ENCODE assay signal across 11 cellular contexts in the genomic region with DNA sequence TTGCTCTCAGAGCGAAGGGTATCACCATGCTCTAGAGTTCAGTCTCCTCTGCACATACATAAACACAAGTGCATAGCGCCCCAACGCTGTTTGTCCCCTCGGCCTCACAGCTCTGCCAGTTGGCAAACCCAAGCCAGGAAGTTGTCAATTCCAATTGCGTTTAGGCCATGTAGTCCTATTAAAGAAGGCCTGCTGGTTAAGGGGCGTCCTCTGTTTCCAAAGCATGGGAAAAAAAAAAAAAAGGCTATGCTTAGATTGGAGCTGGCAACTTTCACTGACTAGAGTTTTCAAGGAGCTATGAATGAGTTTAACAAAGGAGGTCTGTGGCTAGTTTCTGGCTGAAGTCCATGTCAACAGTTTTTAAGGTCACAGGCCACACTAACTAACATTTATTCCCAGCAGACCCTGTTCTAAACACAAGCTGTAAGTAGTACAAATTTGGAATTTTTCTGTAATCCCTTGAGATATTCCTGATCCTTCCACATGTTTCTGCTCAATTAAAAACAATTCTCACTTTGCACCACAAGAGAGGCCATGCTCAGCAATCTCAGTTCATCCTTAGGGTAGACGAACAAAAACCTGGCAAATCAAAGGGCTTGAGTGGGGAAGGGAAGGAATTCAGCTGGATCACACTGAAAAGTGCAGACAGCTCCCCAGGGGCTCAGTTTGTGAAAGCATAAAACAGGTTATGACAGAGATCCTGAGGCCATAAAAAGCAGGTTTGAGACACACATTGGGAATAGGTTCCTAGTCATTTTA.
A peak's percentile ranks its signal among the peaks of the same experiment; 100 is the strongest.
DNase-seq lines count a peak whose midpoint lies in the region; ATAC-seq, FAIRE-seq and TF ChIP-seq lines count a peak whose summit lies in the region.
"Had no signal": no experiment of that assay in that cellular context is flagged by ENCODE, and none has a peak within 500 bp of the region (broad histone marks: within the 10 kb centered on the region; RNA-seq: fewer than 3 reads in every experiment).

No MANE protein-coding gene starts in this region.

- no peaks in the 10 kb centered on the region for H3K36me3 Mint-ChIP-seq in stimulated activated effector memory CD8-positive, alpha-beta T cell treated with anti-CD3 and anti-CD28 coated beads, Interleukin-12 subunit alpha, Interleukin-12 subunit beta, amount 100 ng/mL, for 72 hours
- H3K36me3 Mint-ChIP-seq in glutamatergic neuron (ENCODE audit: unreplicated experiment), result no peaks in the 10 kb centered on the region

- H3K27me3 Mint-ChIP-seq in glutamatergic neuron (ENCODE audit: unreplicated experiment), result peaks cover 2% of the 10 kb centered on the region

- H3K79me2 ChIP-seq in endothelial cell of umbilical vein (ENCODE audit: control insufficient read depth, insufficient read depth, low read length), result no peaks in the 10 kb centered on the region

- H3K4me1 ChIP-seq in endothelial cell of umbilical vein (ENCODE audit: control insufficient read depth, extremely low read depth, insufficient read depth, low read length), result no peaks in the 10 kb centered on the region
- H3K4me1 ChIP-seq in lung (ENCODE audit: control insufficient read depth in 2 of 2, insufficient read depth in 2 of 2, low read length in 2 of 2), result peaks cover 2 to 9% of the 10 kb centered on the region in 2 donors
- peaks cover 3 to 41% (median 32%) of the 10 kb centered on the region in 5 donors for H3K4me1 ChIP-seq in subcutaneous abdominal adipose tissue (ENCODE audit: control insufficient read depth in 5 of 5, insufficient read depth in 5 of 5, low read length in 5 of 5)
- peaks cover 22% of the 10 kb centered on the region for H3K4me1 ChIP-seq in vagina

- H3K27ac ChIP-seq in endothelial cell of umbilical vein (ENCODE audit: insufficient read depth, low read depth, low read length) (no peak overlapping the region), lung (ENCODE audit: low read depth in 1 of 2, low read length in 1 of 2) (no peak overlapping the region), subcutaneous abdominal adipose tissue (ENCODE audit: low read depth, low read length) (peak overlapping the region; percentile 42), vagina (no peak overlapping the region)

- no peak overlapping the region for H3K4me3 ChIP-seq in endothelial cell of umbilical vein (replicated peaks in 1 of 3; ENCODE audit: insufficient read depth in 1 of 3, low read depth in 1 of 3, low read length in 3 of 3)
- no peak overlapping the region for H3K4me3 ChIP-seq in lung
- H3K4me3 ChIP-seq in subcutaneous abdominal adipose tissue (ENCODE audit: low read depth in 1 of 5, low read length in 5 of 5), result peak overlapping the region; percentile 3 to 51 (median 23)
- H3K4me3 ChIP-seq in vagina, result no peak overlapping the region

- no peaks in the 10 kb centered on the region for H3K27me3 ChIP-seq in endothelial cell of umbilical vein (ENCODE audit: control insufficient read depth in 2 of 2, insufficient read depth in 2 of 2, low read length in 2 of 2)
- no peaks in the 10 kb centered on the region for H3K27me3 ChIP-seq in lung (ENCODE audit: control insufficient read depth, insufficient read depth)
- no peaks in the 10 kb centered on the region for H3K27me3 ChIP-seq in subcutaneous abdominal adipose tissue (ENCODE audit: control insufficient read depth in 5 of 5, insufficient read depth in 4 of 5, low read length in 5 of 5)
- no peaks in the 10 kb centered on the region for H3K27me3 ChIP-seq in vagina

- DNase-seq in NCI-H446 treated with DMSO at 0.1 percent for 48 hours (lab: John Stamatoyannopoulos, UW), result peak; percentile 44
- DNase-seq in endothelial cell of umbilical vein (ENCODE audit: low read depth, low spot score), result peak; percentile 70
- DNase-seq in lung (ENCODE audit: low spot score), result no peak
- no peak for DNase-seq in stimulated activated effector memory CD8-positive, alpha-beta T cell treated with anti-CD3 and anti-CD28 coated beads, Interleukin-12 subunit alpha, Interleukin-12 subunit beta, amount 100 ng/mL, for 72 hours (ENCODE audit: low spot score in 2 of 2)
- DNase-seq in glutamatergic neuron, result no peak
- DNase-seq in vagina (ENCODE audit: extremely low spot score in 2 of 2), result no peak
- DNase-seq: activated T-cell treated with anti-CD3 and anti-CD28 coated beads for 4 hours, SW 1271 had no signal

- BruUV-seq in endothelial cell of umbilical vein (replicated peaks; lab: Mats Ljungman, UMichigan), result no TSS peak

- no peaks in the 10 kb centered on the region for H3K9me1 ChIP-seq in endothelial cell of umbilical vein (replicated peaks; ENCODE audit: control insufficient read depth, extremely low read depth, insufficient read depth, low read length)

- H3K9ac ChIP-seq in endothelial cell of umbilical vein (replicated peaks; ENCODE audit: extremely low read depth, insufficient read depth, low read length) (no peak overlapping the region), subcutaneous abdominal adipose tissue (ENCODE audit: low read length in 5 of 5) (peak overlapping the region in 1 of 5 donors; percentile 12)

- H4K20me1 ChIP-seq in endothelial cell of umbilical vein (replicated peaks; ENCODE audit: control insufficient read depth, extremely low read depth, insufficient read depth, low read length), result no peaks in the 10 kb centered on the region

- H3K9me3 ChIP-seq in endothelial cell of umbilical vein (replicated peaks; ENCODE audit: control insufficient read depth, insufficient read depth, low read length), result no peaks in the 10 kb centered on the region
- H3K9me3 ChIP-seq in lung (ENCODE audit: control insufficient read depth in 2 of 2, insufficient read depth in 1 of 2, low read length in 1 of 2), result no peaks in the 10 kb centered on the region
- no peaks in the 10 kb centered on the region for H3K9me3 ChIP-seq in subcutaneous abdominal adipose tissue (ENCODE audit: control insufficient read depth in 5 of 5, low read length in 5 of 5)
- no peaks in the 10 kb centered on the region for H3K9me3 ChIP-seq in vagina

- TF ChIP-seq POLR2A in endothelial cell of umbilical vein (IDR thresholded peaks at IDR 0.05; ENCODE audit: low read depth, low read length) (no peak), vagina (IDR thresholded peaks at IDR 0.05) (no peak)

- ATAC-seq in lung (ENCODE audit: insufficient read depth, low FRiP score) (peak; percentile 19), GM19023 (IDR thresholded peaks at IDR 0.05; ENCODE audit: unreplicated experiment) (no peak)
- ATAC-seq in stimulated activated effector memory CD8-positive, alpha-beta T cell treated with anti-CD3 and anti-CD28 coated beads, Interleukin-12 subunit alpha, Interleukin-12 subunit beta, amount 100 ng/mL, for 72 hours, result no peak

- dilution Hi-C loops in endothelial cell of umbilical vein (cut with MboI; ENCODE audit: extremely low pct_ligation_motif_present, low sequenced_read_pairs), result no loop called here

- H3K36me3 ChIP-seq in endothelial cell of umbilical vein (ENCODE audit: control insufficient read depth in 2 of 2, extremely low read depth in 1 of 2, insufficient read depth in 2 of 2, low read length in 2 of 2) (no peaks in the 10 kb centered on the region), lung (ENCODE audit: control insufficient read depth in 2 of 2, insufficient read depth in 2 of 2, low read length in 2 of 2) (no peaks in the 10 kb centered on the region), subcutaneous abdominal adipose tissue (ENCODE audit: control insufficient read depth in 5 of 5, insufficient read depth in 5 of 5, low read length in 5 of 5) (no peaks in the 10 kb centered on the region), vagina (no peaks in the 10 kb centered on the region)

- POLR2A ChIA-PET in endothelial cell of umbilical vein (lab: Charles Lee), result no interaction called here

- CTCF ChIA-PET in endothelial cell of umbilical vein (lab: Charles Lee), result interaction anchor here (1.0 to 1.2 kb wide), 2 partner anchors 8 to 15 kb away, joined by 4 read pairs; no protein-coding TSS in a partner anchor

- H3K27ac Mint-ChIP-seq in stimulated activated effector memory CD8-positive, alpha-beta T cell treated with anti-CD3 and anti-CD28 coated beads, Interleukin-12 subunit alpha, Interleukin-12 subunit beta, amount 100 ng/mL, for 72 hours, result no peak overlapping the region
- no peak overlapping the region for H3K27ac Mint-ChIP-seq in glutamatergic neuron (ENCODE audit: unreplicated experiment)

- WGBS in lung, 2 donors, result 51 to 76% methylated on average over 7 of the region's 7 CpGs

- no peak overlapping the region for H3K4me2 ChIP-seq in endothelial cell of umbilical vein (ENCODE audit: insufficient read depth, low read length)

- intact Hi-C loops in endothelial cell of umbilical vein (cut with micrococcal nuclease) (no loop called here), vagina (cut with DNase I) (no loop called here)

- H3K9me3 Mint-ChIP-seq in stimulated activated effector memory CD8-positive, alpha-beta T cell treated with anti-CD3 and anti-CD28 coated beads, Interleukin-12 subunit alpha, Interleukin-12 subunit beta, amount 100 ng/mL, for 72 hours, result no peaks in the 10 kb centered on the region
- H3K9me3 Mint-ChIP-seq in glutamatergic neuron (ENCODE audit: unreplicated experiment), result no peaks in the 10 kb centered on the region

- H3K4me1 Mint-ChIP-seq in stimulated activated effector memory CD8-positive, alpha-beta T cell treated with anti-CD3 and anti-CD28 coated beads, Interleukin-12 subunit alpha, Interleukin-12 subunit beta, amount 100 ng/mL, for 72 hours, result no peaks in the 10 kb centered on the region
- peaks cover 11% of the 10 kb centered on the region for H3K4me1 Mint-ChIP-seq in glutamatergic neuron (ENCODE audit: low read depth, unreplicated experiment)

- no peak overlapping the region for H3K4me3 Mint-ChIP-seq in stimulated activated effector memory CD8-positive, alpha-beta T cell treated with anti-CD3 and anti-CD28 coated beads, Interleukin-12 subunit alpha, Interleukin-12 subunit beta, amount 100 ng/mL, for 72 hours
- H3K4me3 Mint-ChIP-seq in glutamatergic neuron (ENCODE audit: unreplicated experiment), result no peak overlapping the region

- no peak overlapping the region for H2AFZ ChIP-seq in endothelial cell of umbilical vein (ENCODE audit: low read depth, low read length)

- no peak for FAIRE-seq in endothelial cell of umbilical vein (lab: Jason Lieb, UNC)
- FAIRE-seq: G401.6 had no signal

- TF ChIP-seq CTCF in endothelial cell of umbilical vein (IDR thresholded peaks at IDR 0.05; ENCODE audit: extremely low read depth in 1 of 2, insufficient read depth in 1 of 2, low read depth in 1 of 2, low read length in 2 of 2) (no peak), lung (IDR thresholded peaks at IDR 0.05; ENCODE audit: control extremely low read depth, extremely low read depth) (no peak), glutamatergic neuron (IDR thresholded peaks at IDR 0.05; ENCODE audit: partially characterized antibody, unreplicated experiment) (no peak), vagina (IDR thresholded peaks at IDR 0.05) (no peak)

TF ChIP-seq in endothelial cell of umbilical vein, 7 proteins besides CTCF, POLR2A, EP300 and RAD21 (continues in another document):
- TF ChIP-seq FOS (IDR thresholded peaks at IDR 0.05; ENCODE audit: borderline replicate concordance, insufficient read depth, low read length) (no peak), POLR2AphosphoS5 (IDR thresholded peaks at IDR 0.05; ENCODE audit: insufficient read depth, low read depth, low read length) (no peak), MYC (IDR thresholded peaks at IDR 0.05; ENCODE audit: low read depth, low read length) (no peak), JUN (IDR thresholded peaks at IDR 0.05; ENCODE audit: borderline replicate concordance, insufficient read depth, insufficient read length, low read depth) (no peak), GATA2 (IDR thresholded peaks at IDR 0.05; ENCODE audit: insufficient read depth, insufficient read length, low read depth, low read length) (no peak)

Comparison
In these comparisons a context has a peak if more than half of its experiments do, and no peak if none do; other contexts are left out.
1. DNase-seq: peak in NCI-H446 treated with DMSO at 0.1 percent for 48 hours (single experiment) and endothelial cell of umbilical vein (single experiment); none in lung (single experiment), stimulated activated effector memory CD8-positive, alpha-beta T cell treated with anti-CD3 and anti-CD28 coated beads, Interleukin-12 subunit alpha, Interleukin-12 subunit beta, amount 100 ng/mL, for 72 hours (0 of 2), glutamatergic neuron (single experiment) and vagina (0 of 2).
2. H3K4me3 ChIP-seq: peak in subcutaneous abdominal adipose tissue (5 of 5); none in endothelial cell of umbilical vein (0 of 3), lung (single experiment) and vagina (0 of 2).